Comparison of ENCODE assay signal across 19 cellular contexts in the genomic region with DNA sequence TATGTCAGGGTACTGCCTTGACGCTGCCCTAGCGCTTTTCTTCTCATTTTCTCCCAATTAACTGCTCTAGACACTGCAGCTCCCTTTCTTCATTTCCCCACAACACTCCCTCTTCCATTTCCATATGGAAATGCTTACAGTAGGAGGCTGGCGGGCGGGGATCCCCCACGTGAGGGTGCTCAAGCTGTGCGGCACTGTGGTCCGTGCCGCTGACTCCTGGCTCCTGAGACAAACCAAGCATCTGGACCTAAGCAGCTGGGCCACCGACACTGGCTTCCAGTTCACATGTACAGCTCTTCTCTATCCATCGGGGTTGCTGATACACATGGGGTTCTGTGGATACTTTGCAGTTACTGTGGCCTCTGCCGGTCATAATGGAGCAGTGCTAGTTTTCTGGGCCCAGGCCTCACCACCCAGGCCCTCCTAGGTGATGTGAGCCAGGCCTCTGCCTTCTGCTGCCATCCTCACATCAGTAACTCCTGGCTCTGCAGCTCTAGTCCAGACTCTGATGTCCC. TPM values are rescaled to one million over a fixed set of nuclear protein-coding genes. Genes with fewer than 3 reads are reported as not detected.
DNase-seq lines count a peak whose midpoint lies in the region; ATAC-seq and TF ChIP-seq lines count a peak whose summit lies in the region.
"Had no signal": no experiment of that assay in that cellular context is flagged by ENCODE, and none has a peak within 500 bp of the region (broad histone marks: within the 10 kb centered on the region; RNA-seq: fewer than 3 reads in every experiment).

No MANE protein-coding gene starts in this region.

- dilution Hi-C loops in IMR-90 (cut with HindIII; ENCODE audit: low sequenced_read_pairs, unreplicated experiment), result no loop called here

- H4K91ac ChIP-seq in IMR-90 (ENCODE audit: insufficient read depth, low read depth, low read length), result no peak overlapping the region

- H3K36me3 ChIP-seq in IMR-90 (ENCODE audit: control insufficient read depth, insufficient read depth, low read length) (peaks cover 29% of the 10 kb centered on the region), sigmoid colon (peaks cover 12 to 66% (median 25%) of the 10 kb centered on the region in 4 donors)

- no peaks in the 10 kb centered on the region for H3K9me1 ChIP-seq in IMR-90 (ENCODE audit: insufficient read depth, low read length)

- TF ChIP-seq EP300 in sigmoid colon (IDR thresholded peaks at IDR 0.05), result no peak

- TF ChIP-seq RAD21 in IMR-90 (IDR thresholded peaks at IDR 0.05; ENCODE audit: low read length), result no peak

- POLR2A ChIA-PET in IMR-90 (lab: Charles Lee; ENCODE audit: unreplicated experiment), result no interaction called here

- H3K9ac ChIP-seq in IMR-90 (ENCODE audit: low read depth, low read length), result no peak overlapping the region
- H3K9ac ChIP-seq: BLaER1 treated with 17β-estradiol and CSF1 and Interleukin-3, amounts not matched to agents 10 nM and 100 nM; GM23248 had no signal

- no peaks in the 10 kb centered on the region for H4K20me1 ChIP-seq in IMR-90 (ENCODE audit: insufficient read depth, low read length)

- no peak overlapping the region for H3K4me2 ChIP-seq in IMR-90 (ENCODE audit: low read depth, low read length)
- H3K4me2 ChIP-seq: BLaER1 treated with 17β-estradiol and CSF1 and Interleukin-3, amounts not matched to agents 10 nM and 100 nM; PC-9 had no signal

- no peaks in the 10 kb centered on the region for H3K4me1 ChIP-seq in IMR-90 (ENCODE audit: control insufficient read depth, insufficient read depth, low read length)
- no peaks in the 10 kb centered on the region for H3K4me1 ChIP-seq in sigmoid colon

- ATAC-seq in IMR-90 (ENCODE audit: low read depth) (no peak), GM18867 (IDR thresholded peaks at IDR 0.05; ENCODE audit: unreplicated experiment) (no peak)
- no peak for ATAC-seq in effector memory CD8-positive, alpha-beta T cell (replicated peaks)

- H3K14ac ChIP-seq in IMR-90 (replicated peaks; ENCODE audit: low read depth, low read length), result no peak overlapping the region

- WGBS in IMR-90 (ENCODE audit: extremely low coverage in 2 of 2, insufficient read length in 1 of 2), 2 experiments, result 90% methylated on average over 8 of the region's 11 CpGs; no CpG with 5 or more reads in 1 of the 2 experiments
- 93 to 96% methylated on average over 11 of the region's 11 CpGs for WGBS in sigmoid colon, 2 donors

- no peaks in the 10 kb centered on the region for H3K9me3 Mint-ChIP-seq in CD14-positive monocyte
- H3K9me3 Mint-ChIP-seq in effector memory CD8-positive, alpha-beta T cell, result no peaks in the 10 kb centered on the region

- peaks cover 70 to 94% of the 10 kb centered on the region in 2 donors for H3K36me3 Mint-ChIP-seq in CD14-positive monocyte
- peaks cover 30% of the 10 kb centered on the region for H3K36me3 Mint-ChIP-seq in effector memory CD8-positive, alpha-beta T cell (ENCODE audit: insufficient read depth)

- BruUV-seq in IMR-90 (replicated peaks; lab: Mats Ljungman, UMichigan), result no TSS peak

- H3K4me1 Mint-ChIP-seq in CD14-positive monocyte, result no peaks in the 10 kb centered on the region
- H3K4me1 Mint-ChIP-seq in effector memory CD8-positive, alpha-beta T cell (ENCODE audit: low read depth in 2 of 2), result peaks cover 4 to 6% of the 10 kb centered on the region in 2 donors

- CTCF ChIA-PET in IMR-90 (lab: Yijun Ruan, JAX), result interaction anchor here (0.6 kb wide), 1 partner anchor 25 kb away, joined by 3 read pairs; no protein-coding TSS in a partner anchor

- peak overlapping the region; percentile 33 for H2AK9ac ChIP-seq in IMR-90 (replicated peaks; ENCODE audit: low read depth, low read length, poor library complexity)

- H3K79me1 ChIP-seq in IMR-90 (ENCODE audit: low read depth in 1 of 2, low read length in 2 of 2), result no peaks in the 10 kb centered on the region

- H3K27ac Mint-ChIP-seq in CD14-positive monocyte, result peak overlapping the region in 3 of 7 donors; percentile 2 to 47 (median 30)
- peak overlapping the region; percentile 41 to 81 for H3K27ac Mint-ChIP-seq in effector memory CD8-positive, alpha-beta T cell

- in situ Hi-C loops in IMR-90 (cut with MboI; ENCODE audit: low sequenced_read_pairs), result no loop called here

- H2BK5ac ChIP-seq in IMR-90 (ENCODE audit: low read depth, low read length, poor library complexity, severe bottlenecking), result no peak overlapping the region

- H3K4me3 ChIP-seq in IMR-90 (ENCODE audit: insufficient read depth, low read depth, low read length) (no peak overlapping the region), sigmoid colon (no peak overlapping the region)
- H3K4me3 ChIP-seq: BLaER1 treated with 17β-estradiol and CSF1 and Interleukin-3, amounts not matched to agents 10 nM and 100 nM; GM23248; PC-9; SJSA1 had no signal

- H3K9me3 ChIP-seq in IMR-90 (ENCODE audit: control insufficient read depth, insufficient read depth, low read length), result no peaks in the 10 kb centered on the region
- no peaks in the 10 kb centered on the region for H3K9me3 ChIP-seq in sigmoid colon
- H3K9me3 ChIP-seq: BLaER1 treated with 17β-estradiol and CSF1 and Interleukin-3, amounts not matched to agents 10 nM and 100 nM; SJSA1 had no signal

- H4K8ac ChIP-seq in IMR-90 (ENCODE audit: low read depth in 2 of 2, low read length in 2 of 2), result no peak overlapping the region

- H2AK5ac ChIP-seq in IMR-90 (ENCODE audit: low read depth, low read length), result no peak overlapping the region

- H3K27ac ChIP-seq in IMR-90 (ENCODE audit: insufficient read depth, low read length), result no peak overlapping the region
- H3K27ac ChIP-seq in sigmoid colon, result no peak overlapping the region
- H3K27ac ChIP-seq: BLaER1 treated with 17β-estradiol and CSF1 and Interleukin-3, amounts not matched to agents 10 nM and 100 nM; GM23248; PC-9; SJSA1 had no signal

- no peak overlapping the region for H2BK20ac ChIP-seq in IMR-90 (ENCODE audit: low read depth, low read length)

- TF ChIP-seq CTCF in CD14-positive monocyte (IDR thresholded peaks at IDR 0.05), result no peak
- no peak for TF ChIP-seq CTCF in IMR-90 (conservative IDR thresholded peaks at IDR 0.05; ENCODE audit: low read depth, low read length)
- TF ChIP-seq CTCF in sigmoid colon (IDR thresholded peaks at IDR 0.05), result no peak

- DNase-seq in CD14-positive monocyte (ENCODE audit: low spot score) (peak; percentile 10), IMR-90 (no peak), sigmoid colon (peak; percentile 39), inferior parietal cortex (ENCODE audit: extremely low spot score) (no peak), DMS79 (lab: John Stamatoyannopoulos, UW) (no peak), NCI-H146 treated with DMSO at 0.1 percent for 48 hours (lab: John Stamatoyannopoulos, UW; ENCODE audit: unreplicated experiment) (no peak)
- DNase-seq in effector memory CD8-positive, alpha-beta T cell, result no peak
- DNase-seq: GM23248, KBM-7, NCI-H1417 treated with DMSO at 0.1 percent for 48 hours, NCI-H2029, NCI-H2171 treated with DMSO at 0.1 percent for 48 hours, NCI-H446 treated with DMSO at 0.1 percent for 48 hours, NCI-H774, PC-9, SW 1271 had no signal

- H3K27me3 ChIP-seq in IMR-90 (ENCODE audit: control insufficient read depth, insufficient read depth, low read length) (no peaks in the 10 kb centered on the region), sigmoid colon (no peaks in the 10 kb centered on the region)
- H3K27me3 ChIP-seq: BLaER1 treated with 17β-estradiol and CSF1 and Interleukin-3, amounts not matched to agents 10 nM and 100 nM; SJSA1 had no signal

- intact Hi-C loops in CD14-positive monocyte (cut with micrococcal nuclease), result no loop called here
- intact Hi-C loops in IMR-90 (cut with micrococcal nuclease), result no loop called here
- intact Hi-C loops in sigmoid colon (cut with DNase I), result no loop called here

- no peak overlapping the region for H3K4me3 Mint-ChIP-seq in CD14-positive monocyte
- no peak overlapping the region for H3K4me3 Mint-ChIP-seq in effector memory CD8-positive, alpha-beta T cell

- no peak overlapping the region for H2AFZ ChIP-seq in IMR-90 (replicated peaks; ENCODE audit: low read length, poor library complexity)
- H2AFZ ChIP-seq: GM23248, PC-9 had no signal

- H3K56ac ChIP-seq in IMR-90 (ENCODE audit: extremely low read depth, insufficient read depth, low read length), result no peak overlapping the region

- peaks cover 0 to 1% (median 0%) of the 10 kb centered on the region in 3 donors for H3K27me3 Mint-ChIP-seq in CD14-positive monocyte (ENCODE audit: low read depth in 3 of 3)
- H3K27me3 Mint-ChIP-seq in effector memory CD8-positive, alpha-beta T cell, result no peaks in the 10 kb centered on the region

- TF ChIP-seq POLR2A in IMR-90 (IDR thresholded peaks at IDR 0.05; ENCODE audit: low read depth, low read length) (no peak), sigmoid colon (IDR thresholded peaks at IDR 0.05) (no peak)

- no peak overlapping the region for H3K23ac ChIP-seq in IMR-90 (ENCODE audit: low read depth, low read length)

- H3K4ac ChIP-seq in IMR-90 (ENCODE audit: low read depth, low read length), result no peak overlapping the region

- no peak overlapping the region for H2BK15ac ChIP-seq in IMR-90 (ENCODE audit: low read depth, low read length)

- no peak overlapping the region for H4K5ac ChIP-seq in IMR-90 (ENCODE audit: low read depth, low read length)

- no peak overlapping the region for H3K18ac ChIP-seq in IMR-90 (ENCODE audit: low read depth, low read length)

- H2BK120ac ChIP-seq in IMR-90 (ENCODE audit: low read depth, low read length), result no peak overlapping the region

TF ChIP-seq in IMR-90, 13 proteins besides CTCF, POLR2A, EP300 and RAD21 (continues in another document):
- TF ChIP-seq USF2 (IDR thresholded peaks at IDR 0.05; ENCODE audit: low read depth, low read length) (no peak), MXI1 (IDR thresholded peaks at IDR 0.05; ENCODE audit: borderline replicate concordance, low read depth, low read length) (no peak)

RNA-seq across cellular contexts. Expression of gene TCHP, which starts 20.2 kb away (rescaled TPM):
- polyA plus RNA-seq in CD14-positive monocyte (1 to 10 TPM; 2.6 to 7.3 TPM), IMR-90 (2012; rRNA removed) (10.9 and 13.4 TPM in 2 replicates), sigmoid colon (10 to 100 TPM; 12.5 to 18.1 (median 13.8) TPM)
- total RNA-seq in IMR-90 (2012; rRNA removed) (6.1 and 11.4 TPM in 2 replicates), sigmoid colon (10 to 100 TPM; 12.8 to 42.9 (median 16.3) TPM)
- 9.3 and 11.2 TPM in 2 replicates for polyA plus RNA-seq in IMR-90 (2012; cell fraction: cytosol; rRNA removed)
- polyA plus RNA-seq in IMR-90 (2012; cell fraction: nucleus; rRNA removed; ENCODE audit: low replicate concordance), result 40.1 and 40.5 TPM in 2 replicates

RNA-seq across cellular contexts. Expression of gene GLTP, which starts 40.0 kb away (rescaled TPM):
- 10 to 100 TPM; 46.2 to 65.9 TPM for polyA plus RNA-seq in CD14-positive monocyte
- total RNA-seq in IMR-90 (2012; rRNA removed), result 58.4 and 67.2 TPM in 2 replicates
- polyA plus RNA-seq in IMR-90 (2012; rRNA removed), result 32.5 and 34.4 TPM in 2 replicates
- polyA plus RNA-seq in IMR-90 (2012; cell fraction: cytosol; rRNA removed), result 23.4 and 23.7 TPM in 2 replicates
- 5.7 and 6.9 TPM in 2 replicates for polyA plus RNA-seq in IMR-90 (2012; cell fraction: nucleus; rRNA removed; ENCODE audit: low replicate concordance)
- 10 to 100 TPM; 33.5 to 45.3 (median 40.3) TPM for total RNA-seq in sigmoid colon
- polyA plus RNA-seq in sigmoid colon, result 100 to 1,000 TPM in 1 of 3 donors, 10 to 100 TPM in 2; 48.7 to 105 (median 83.5) TPM

Comparison
In these comparisons a context has a peak if more than half of its experiments do, and no peak if none do; other contexts are left out.
1. DNase-seq: peak in CD14-positive monocyte (single experiment) and sigmoid colon (single experiment); none in IMR-90 (single experiment), effector memory CD8-positive, alpha-beta T cell (0 of 3), inferior parietal cortex (single experiment), DMS79 (single experiment) and NCI-H146 treated with DMSO at 0.1 percent for 48 hours (single experiment).